1 cellular context compared by ENCODE assay signal in the genomic region with DNA sequence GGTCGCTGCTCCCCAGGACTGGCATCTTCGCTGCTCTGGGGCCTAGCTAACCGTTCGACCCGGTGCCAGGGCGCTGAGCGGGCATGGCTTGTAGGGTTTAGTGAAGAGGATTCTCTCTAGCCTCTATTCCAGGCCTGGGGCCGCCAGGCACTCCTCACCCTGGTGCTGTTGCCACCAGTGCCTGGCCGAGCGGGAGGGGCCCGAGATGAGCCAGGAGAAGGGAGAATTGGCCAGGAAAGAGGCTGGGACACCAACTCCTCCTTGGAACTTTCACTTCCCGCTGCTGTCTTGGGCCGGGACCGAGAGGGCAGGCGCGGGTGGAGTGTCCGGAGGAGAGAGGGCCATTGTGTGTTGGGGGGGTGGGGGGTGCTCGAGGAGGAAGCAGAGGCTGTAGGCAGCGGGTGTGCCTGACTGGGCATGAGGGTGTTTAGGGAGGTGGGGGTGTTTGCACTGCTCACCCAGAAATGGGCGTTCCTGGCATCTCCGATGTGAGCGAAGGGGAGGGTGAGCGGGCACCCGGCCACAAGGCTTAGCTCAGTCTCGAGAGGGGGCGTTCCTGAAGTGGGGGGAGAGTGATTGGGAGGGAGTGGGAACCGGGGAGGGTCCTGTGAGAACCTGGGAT.
A peak's percentile ranks its signal among the peaks of the same experiment; 100 is the strongest.
TF ChIP-seq lines count a peak whose summit lies in the region.

No MANE protein-coding gene starts in this region.

TF ChIP-seq in IMR-90, 13 proteins besides CTCF, POLR2A, EP300 and RAD21:
- TF ChIP-seq RCOR1 (IDR thresholded peaks at IDR 0.05; ENCODE audit: insufficient replicate concordance, low read length) (no peak), MAZ (IDR thresholded peaks at IDR 0.05; ENCODE audit: borderline replicate concordance, low read depth, low read length) (peak; percentile 45; the same call in 1 of the 2 replicates)
